Comparison of ENCODE assay signal across 1 cellular context in the genomic region with DNA sequence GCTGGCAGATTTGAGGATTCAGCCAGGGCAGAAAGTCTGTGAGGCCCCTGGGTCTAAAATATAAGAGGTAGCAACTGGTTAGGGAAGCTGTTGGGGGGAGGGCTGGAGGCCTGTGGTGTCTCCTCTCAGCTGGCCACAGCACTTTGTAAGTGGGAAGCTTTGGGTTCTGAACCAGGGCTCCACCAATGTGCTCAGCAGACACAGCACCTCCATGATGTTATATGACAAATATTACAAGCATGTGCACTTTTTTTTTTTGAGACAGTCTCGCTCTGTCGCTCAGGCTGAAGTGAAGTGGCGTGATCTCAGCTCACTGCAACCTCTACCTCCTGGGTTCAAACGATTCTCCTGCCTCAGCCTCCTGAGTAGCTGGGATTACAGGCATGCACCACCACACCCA.
TF ChIP-seq lines count a peak whose summit lies in the region.

No MANE protein-coding gene starts in this region.

TF ChIP-seq in HepG2, 621 proteins besides CTCF, POLR2A, EP300 and RAD21:
- TF ChIP-seq MAZ (IDR thresholded peaks at IDR 0.05; ENCODE audit: borderline replicate concordance, low read depth, low read length) (no peak), MAZ (CRISPR knock-in tag; IDR thresholded peaks at IDR 0.05; ENCODE audit: low read depth) (no peak), MYNN (CRISPR knock-in tag; IDR thresholded peaks at IDR 0.05; ENCODE audit: low read depth) (no peak), ETV5 (CRISPR knock-in tag; IDR thresholded peaks at IDR 0.05; ENCODE audit: borderline replicate concordance) (no peak), GFI1 (CRISPR knock-in tag; IDR thresholded peaks at IDR 0.05; ENCODE audit: borderline replicate concordance) (no peak), ZNF44 (CRISPR knock-in tag; IDR thresholded peaks at IDR 0.05) (no peak), PITX1 (CRISPR knock-in tag; IDR thresholded peaks at IDR 0.05) (no peak), ZNF251 (CRISPR knock-in tag; IDR thresholded peaks at IDR 0.05) (no peak), MLLT10 (CRISPR knock-in tag; IDR thresholded peaks at IDR 0.05) (no peak)
- TF ChIP-seq, protein P1, sequence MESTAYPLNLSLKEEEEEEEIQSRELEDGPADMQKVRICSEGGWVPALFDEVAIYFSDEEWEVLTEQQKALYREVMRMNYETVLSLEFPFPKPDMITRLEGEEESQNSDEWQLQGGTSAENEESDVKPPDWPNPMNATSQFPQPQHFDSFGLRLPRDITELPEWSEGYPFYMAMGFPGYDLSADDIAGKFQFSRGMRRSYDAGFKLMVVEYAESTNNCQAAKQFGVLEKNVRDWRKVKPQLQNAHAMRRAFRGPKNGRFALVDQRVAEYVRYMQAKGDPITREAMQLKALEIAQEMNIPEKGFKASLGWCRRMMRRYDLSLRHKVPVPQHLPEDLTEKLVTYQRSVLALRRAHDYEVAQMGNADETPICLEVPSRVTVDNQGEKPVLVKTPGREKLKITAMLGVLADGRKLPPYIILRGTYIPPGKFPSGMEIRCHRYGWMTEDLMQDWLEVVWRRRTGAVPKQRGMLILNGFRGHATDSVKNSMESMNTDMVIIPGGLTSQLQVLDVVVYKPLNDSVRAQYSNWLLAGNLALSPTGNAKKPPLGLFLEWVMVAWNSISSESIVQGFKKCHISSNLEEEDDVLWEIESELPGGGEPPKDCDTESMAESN (CRISPR knock-in tag; conservative IDR thresholded peaks at IDR 0.05), result no peak
- TF ChIP-seq, protein P2, sequence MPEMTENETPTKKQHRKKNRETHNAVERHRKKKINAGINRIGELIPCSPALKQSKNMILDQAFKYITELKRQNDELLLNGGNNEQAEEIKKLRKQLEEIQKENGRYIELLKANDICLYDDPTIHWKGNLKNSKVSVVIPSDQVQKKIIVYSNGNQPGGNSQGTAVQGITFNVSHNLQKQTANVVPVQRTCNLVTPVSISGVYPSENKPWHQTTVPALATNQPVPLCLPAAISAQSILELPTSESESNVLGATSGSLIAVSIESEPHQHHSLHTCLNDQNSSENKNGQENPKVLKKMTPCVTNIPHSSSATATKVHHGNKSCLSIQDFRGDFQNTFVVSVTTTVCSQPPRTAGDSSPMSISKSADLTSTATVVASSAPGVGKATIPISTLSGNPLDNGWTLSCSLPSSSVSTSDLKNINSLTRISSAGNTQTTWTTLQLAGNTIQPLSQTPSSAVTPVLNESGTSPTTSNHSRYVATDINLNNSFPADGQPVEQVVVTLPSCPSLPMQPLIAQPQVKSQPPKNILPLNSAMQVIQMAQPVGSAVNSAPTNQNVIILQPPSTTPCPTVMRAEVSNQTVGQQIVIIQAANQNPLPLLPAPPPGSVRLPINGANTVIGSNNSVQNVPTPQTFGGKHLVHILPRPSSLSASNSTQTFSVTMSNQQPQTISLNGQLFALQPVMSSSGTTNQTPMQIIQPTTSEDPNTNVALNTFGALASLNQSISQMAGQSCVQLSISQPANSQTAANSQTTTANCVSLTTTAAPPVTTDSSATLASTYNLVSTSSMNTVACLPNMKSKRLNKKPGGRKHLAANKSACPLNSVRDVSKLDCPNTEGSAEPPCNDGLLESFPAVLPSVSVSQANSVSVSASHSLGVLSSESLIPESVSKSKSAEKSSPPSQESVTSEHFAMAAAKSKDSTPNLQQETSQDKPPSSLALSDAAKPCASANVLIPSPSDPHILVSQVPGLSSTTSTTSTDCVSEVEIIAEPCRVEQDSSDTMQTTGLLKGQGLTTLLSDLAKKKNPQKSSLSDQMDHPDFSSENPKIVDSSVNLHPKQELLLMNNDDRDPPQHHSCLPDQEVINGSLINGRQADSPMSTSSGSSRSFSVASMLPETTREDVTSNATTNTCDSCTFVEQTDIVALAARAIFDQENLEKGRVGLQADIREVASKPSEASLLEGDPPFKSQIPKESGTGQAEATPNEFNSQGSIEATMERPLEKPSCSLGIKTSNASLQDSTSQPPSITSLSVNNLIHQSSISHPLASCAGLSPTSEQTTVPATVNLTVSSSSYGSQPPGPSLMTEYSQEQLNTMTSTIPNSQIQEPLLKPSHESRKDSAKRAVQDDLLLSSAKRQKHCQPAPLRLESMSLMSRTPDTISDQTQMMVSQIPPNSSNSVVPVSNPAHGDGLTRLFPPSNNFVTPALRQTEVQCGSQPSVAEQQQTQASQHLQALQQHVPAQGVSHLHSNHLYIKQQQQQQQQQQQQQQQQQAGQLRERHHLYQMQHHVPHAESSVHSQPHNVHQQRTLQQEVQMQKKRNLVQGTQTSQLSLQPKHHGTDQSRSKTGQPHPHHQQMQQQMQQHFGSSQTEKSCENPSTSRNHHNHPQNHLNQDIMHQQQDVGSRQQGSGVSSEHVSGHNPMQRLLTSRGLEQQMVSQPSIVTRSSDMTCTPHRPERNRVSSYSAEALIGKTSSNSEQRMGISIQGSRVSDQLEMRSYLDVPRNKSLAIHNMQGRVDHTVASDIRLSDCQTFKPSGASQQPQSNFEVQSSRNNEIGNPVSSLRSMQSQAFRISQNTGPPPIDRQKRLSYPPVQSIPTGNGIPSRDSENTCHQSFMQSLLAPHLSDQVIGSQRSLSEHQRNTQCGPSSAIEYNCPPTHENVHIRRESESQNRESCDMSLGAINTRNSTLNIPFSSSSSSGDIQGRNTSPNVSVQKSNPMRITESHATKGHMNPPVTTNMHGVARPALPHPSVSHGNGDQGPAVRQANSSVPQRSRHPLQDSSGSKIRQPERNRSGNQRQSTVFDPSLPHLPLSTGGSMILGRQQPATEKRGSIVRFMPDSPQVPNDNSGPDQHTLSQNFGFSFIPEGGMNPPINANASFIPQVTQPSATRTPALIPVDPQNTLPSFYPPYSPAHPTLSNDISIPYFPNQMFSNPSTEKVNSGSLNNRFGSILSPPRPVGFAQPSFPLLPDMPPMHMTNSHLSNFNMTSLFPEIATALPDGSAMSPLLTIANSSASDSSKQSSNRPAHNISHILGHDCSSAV (CRISPR knock-in tag; IDR thresholded peaks at IDR 0.05; ENCODE audit: borderline replicate concordance), result no peak
